In genomic region chr11:61701298-61701993, GRCh38 we compare ENCODE assay signal across 9 cellular contexts. TPM values are rescaled to one million over a fixed set of nuclear protein-coding genes. Genes with fewer than 3 reads are reported as not detected.
DNase-seq lines count a peak whose midpoint lies in the region; ATAC-seq and TF ChIP-seq lines count a peak whose summit lies in the region.
"Had no signal": no experiment of that assay in that cellular context is flagged by ENCODE, and none has a peak within 500 bp of the region (broad histone marks: within the 10 kb centered on the region; RNA-seq: fewer than 3 reads in every experiment).

No MANE protein-coding gene starts in this region.

- H3K27me3 Mint-ChIP-seq in HFFc6 (ENCODE audit: insufficient read depth), result peaks cover 1% of the 10 kb centered on the region
- H3K27me3 Mint-ChIP-seq in natural killer cell (ENCODE audit: low read depth in 2 of 2), result peaks cover 9 to 11% of the 10 kb centered on the region in 2 donors
- H3K27me3 Mint-ChIP-seq: activated naive CD4-positive, alpha-beta T cell treated with anti-CD3 and anti-CD28 coated beads, Interleukin-2, amount 50 U/mL, for 24 hours had no signal

- no peaks in the 10 kb centered on the region for H3K36me3 ChIP-seq in right atrium auricular region

- no peaks in the 10 kb centered on the region for H3K27me3 ChIP-seq in right atrium auricular region

- peak; percentile 15; the same call in 1 of the 2 replicates for TF ChIP-seq CTCF in AG10803 (conservative IDR thresholded peaks at IDR 0.05; ENCODE audit: low read length)
- TF ChIP-seq CTCF in HFFc6 (IDR thresholded peaks at IDR 0.05), result peak; percentile 58
- TF ChIP-seq CTCF in right atrium auricular region (IDR thresholded peaks at IDR 0.05), result peak in 1 of 2 donors; percentile 42
- TF ChIP-seq CTCF in coronary artery (IDR thresholded peaks at IDR 0.05), result no peak
- TF ChIP-seq CTCF in natural killer cell (IDR thresholded peaks at IDR 0.05), result no peak

- no peak for DNase-seq in AG10803 (ENCODE audit: low read depth)
- DNase-seq in HFFc6, result no peak
- peak; percentile 88 for DNase-seq in SIG-M5 treated with dmso at 0.1 percent for 504 hours (lab: John Stamatoyannopoulos, UW; ENCODE audit: unreplicated experiment)
- no peak for DNase-seq in right atrium auricular region (ENCODE audit: low spot score)
- no peak for DNase-seq in coronary artery (ENCODE audit: low spot score)
- no peak for DNase-seq in natural killer cell
- DNase-seq in A172 (ENCODE audit: low spot score), result no peak
- DNase-seq in NCI-H2029 (lab: John Stamatoyannopoulos, UW), result no peak

- H3K9me3 ChIP-seq in right atrium auricular region, result no peaks in the 10 kb centered on the region

- no peak for ATAC-seq in natural killer cell

- H3K4me3 Mint-ChIP-seq in HFFc6 (no peak overlapping the region), natural killer cell (no peak overlapping the region)
- H3K4me3 Mint-ChIP-seq: activated naive CD4-positive, alpha-beta T cell treated with anti-CD3 and anti-CD28 coated beads, Interleukin-2, amount 50 U/mL, for 24 hours had no signal

- intact Hi-C loops in natural killer cell (cut with micrococcal nuclease), result no loop called here

- H3K4me3 ChIP-seq in AG10803 (ENCODE audit: low read length) (no peak overlapping the region), right atrium auricular region (no peak overlapping the region), coronary artery (no peak overlapping the region)

- H3K4me1 ChIP-seq in right atrium auricular region, result peaks cover 0 to 59% of the 10 kb centered on the region in 2 donors

- H3K27ac Mint-ChIP-seq in HFFc6 (no peak overlapping the region), natural killer cell (peak overlapping the region in 1 of 2 donors; percentile 84)

- H3K27ac ChIP-seq in right atrium auricular region, result peak overlapping the region; percentile 91 to 98
- peak overlapping the region in 1 of 2 donors; percentile 62 for H3K27ac ChIP-seq in coronary artery

- H3K36me3 Mint-ChIP-seq in HFFc6 (ENCODE audit: low read depth) (no peaks in the 10 kb centered on the region), natural killer cell (no peaks in the 10 kb centered on the region)
- H3K36me3 Mint-ChIP-seq: activated naive CD4-positive, alpha-beta T cell treated with anti-CD3 and anti-CD28 coated beads, Interleukin-2, amount 50 U/mL, for 24 hours had no signal

- H3K4me1 Mint-ChIP-seq in HFFc6 (ENCODE audit: low read depth) (peaks cover 15% of the 10 kb centered on the region), natural killer cell (peaks cover 30 to 48% of the 10 kb centered on the region in 2 donors)

- H3K9me3 Mint-ChIP-seq in HFFc6, result no peaks in the 10 kb centered on the region
- no peaks in the 10 kb centered on the region for H3K9me3 Mint-ChIP-seq in natural killer cell
- H3K9me3 Mint-ChIP-seq: activated naive CD4-positive, alpha-beta T cell treated with anti-CD3 and anti-CD28 coated beads, Interleukin-2, amount 50 U/mL, for 24 hours had no signal

RNA-seq across cellular contexts. Expression of gene DAGLA, which starts 21.3 kb away (rescaled TPM):
- 1 to 10 TPM; 2.4 to 4.2 (median 3.3) TPM for total RNA-seq in HFFc6 (2021; fragmentation: NEBNext Ultra II Directional; extraction: Animal tissue kit (Norgen Biotek cat#: 25700))
- total RNA-seq in right atrium auricular region (1 to 10 TPM; 3.9 to 5.7 TPM), natural killer cell (under 1 TPM; 0.18 to 0.48 (median 0.38) TPM)
- total RNA-seq in A172 (2014; rRNA removed; shearing (Covaris generic)), result 0.09 and 1.2 TPM in 2 replicates

RNA-seq across cellular contexts. Expression of gene MYRF, which starts 51.0 kb away (rescaled TPM):
- total RNA-seq in HFFc6 (2021; fragmentation: NEBNext Ultra II Directional; extraction: Animal tissue kit (Norgen Biotek cat#: 25700)), result under 1 TPM; 0.24 to 0.67 (median 0.53) TPM
- total RNA-seq in right atrium auricular region (10 to 100 TPM in 1 of 2 donors, 1 to 10 TPM in 1; 7.0 to 13.1 TPM), natural killer cell (10 to 100 TPM in 1 of 3 donors, 1 to 10 TPM in 2; 4.9 to 15.3 (median 7.3) TPM)
- total RNA-seq in A172 (2014; rRNA removed; shearing (Covaris generic)), result 0.98 and 1.4 TPM in 2 replicates

Comparison
In these comparisons a context has a peak if more than half of its experiments do, and no peak if none do; other contexts are left out.
1. CTCF ChIP-seq: peak in AG10803 (single experiment) and HFFc6 (single experiment); none in coronary artery (single experiment) and natural killer cell (single experiment).